Comparison of ENCODE assay signal across 10 cellular contexts in the genomic region with DNA sequence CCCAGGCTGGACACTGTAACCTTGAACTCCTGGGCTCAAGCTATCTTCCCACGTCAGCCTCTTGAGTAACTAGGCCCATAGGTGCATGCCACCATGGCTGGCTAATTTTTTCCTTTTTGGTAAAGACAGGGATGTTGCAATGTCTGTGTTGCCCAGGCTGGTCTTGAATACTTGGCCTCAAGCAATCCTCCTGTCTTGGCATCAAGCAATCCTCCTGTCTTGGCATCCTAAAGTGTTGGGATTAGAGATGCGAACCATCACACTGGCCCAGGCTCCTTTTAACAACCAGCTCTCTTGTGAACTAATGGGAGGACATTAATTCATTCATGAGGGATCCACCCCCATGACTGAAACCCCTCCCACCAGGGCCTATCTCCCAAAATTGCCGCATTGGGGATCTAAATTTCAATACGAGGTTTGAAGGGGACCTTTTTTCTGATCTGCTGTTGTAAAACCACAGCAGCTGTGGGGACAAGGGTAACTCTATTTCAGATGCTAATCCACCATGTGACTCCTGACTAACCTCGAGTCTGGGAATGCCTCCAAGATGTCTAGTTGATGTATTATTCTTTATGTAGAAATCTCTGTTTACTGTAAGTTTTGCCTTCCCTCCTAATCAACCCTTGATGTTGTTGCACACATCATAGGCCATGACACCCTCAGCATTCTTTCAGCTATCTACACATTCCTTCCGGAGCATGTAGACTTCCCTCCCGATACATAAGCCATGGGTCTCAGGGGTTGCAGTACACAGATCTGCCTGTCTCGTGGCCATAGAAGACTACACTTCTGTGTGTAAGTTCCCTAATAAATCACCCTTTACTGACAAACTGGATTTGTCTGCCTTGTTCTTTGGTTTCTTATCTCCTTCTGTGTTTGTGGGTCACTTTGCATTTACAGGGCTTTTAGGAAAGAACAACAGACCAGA. TPM values are rescaled to one million over a fixed set of nuclear protein-coding genes. Genes with fewer than 3 reads are reported as not detected.
DNase-seq lines count a peak whose midpoint lies in the region; TF ChIP-seq lines count a peak whose summit lies in the region.
"Had no signal": no experiment of that assay in that cellular context is flagged by ENCODE, and none has a peak within 500 bp of the region (broad histone marks: within the 10 kb centered on the region; RNA-seq: fewer than 3 reads in every experiment).

No MANE protein-coding gene starts in this region.

- H2AFZ ChIP-seq in neural progenitor cell (replicated peaks): no peak overlapping the region

- no peaks in the 10 kb centered on the region for H3K36me3 ChIP-seq in SK-N-MC (ENCODE audit: insufficient read depth, low read length)
- H3K36me3 ChIP-seq in neural progenitor cell: no peaks in the 10 kb centered on the region

- H3K4me3 ChIP-seq in SK-N-MC (peak overlapping the region; percentile 25), fibroblast of pulmonary artery (replicated peaks; ENCODE audit: low read depth, low read length) (peak overlapping the region; percentile 31), neural progenitor cell (no peak overlapping the region)

- no peaks in the 10 kb centered on the region for H3K27me3 ChIP-seq in neural progenitor cell

- H3K27ac Mint-ChIP-seq in osteocyte (ENCODE audit: unreplicated experiment): peak overlapping the region; percentile 82
- no peak overlapping the region for H3K27ac Mint-ChIP-seq in neural progenitor cell
- H3K27ac Mint-ChIP-seq: effector memory CD8-positive, alpha-beta T cell had no signal

- no peaks in the 10 kb centered on the region for H3K79me2 ChIP-seq in neural progenitor cell (ENCODE audit: low read depth)

- TF ChIP-seq CTCF in fibroblast of pulmonary artery (IDR thresholded peaks at IDR 0.05; ENCODE audit: low read length, missing control alignments) (no peak), osteocyte (IDR thresholded peaks at IDR 0.05) (no peak), neural progenitor cell (IDR thresholded peaks at IDR 0.05) (no peak)

- H3K27ac ChIP-seq in SK-N-MC: peak overlapping the region; percentile 91
- no peak overlapping the region for H3K27ac ChIP-seq in neural progenitor cell

- no peaks in the 10 kb centered on the region for H3K4me1 ChIP-seq in neural progenitor cell

- peaks cover 14% of the 10 kb centered on the region for H3K9me3 Mint-ChIP-seq in osteocyte (ENCODE audit: unreplicated experiment)
- H3K9me3 Mint-ChIP-seq in neural progenitor cell: peaks cover 20% of the 10 kb centered on the region
- H3K9me3 Mint-ChIP-seq: effector memory CD8-positive, alpha-beta T cell had no signal

- intact Hi-C loops in posterior vena cava (cut with DNase I): loop anchor here in 1 of 2 donors (2.0 kb wide), 1 partner anchor 86 kb away; the partner anchor contains the start of gene B9D1

- H3K9me3 ChIP-seq in SK-N-MC (ENCODE audit: low read depth, low read length) (no peaks in the 10 kb centered on the region), neural progenitor cell (ENCODE audit: low read depth) (peaks cover 7% of the 10 kb centered on the region)

- H3K4me3 Mint-ChIP-seq in osteocyte (ENCODE audit: unreplicated experiment) (no peak overlapping the region), neural progenitor cell (no peak overlapping the region)
- H3K4me3 Mint-ChIP-seq: effector memory CD8-positive, alpha-beta T cell had no signal

- H3K9ac ChIP-seq in SK-N-MC (ENCODE audit: insufficient read length) (peak overlapping the region; percentile 52), neural progenitor cell (no peak overlapping the region)

- H3F3A ChIP-seq in neural progenitor cell (ENCODE audit: low read depth): no peaks in the 10 kb centered on the region

- no peaks in the 10 kb centered on the region for H4K20me1 ChIP-seq in neural progenitor cell (ENCODE audit: low read depth)

- peak; percentile 85 for DNase-seq in COLO829 (ENCODE audit: low spot score)
- peak; percentile 14 for DNase-seq in SK-N-MC (ENCODE audit: low read depth, low spot score)
- peak; percentile 99 for DNase-seq in fibroblast of pulmonary artery (ENCODE audit: low read depth)
- no peak for DNase-seq in osteocyte (ENCODE audit: extremely low spot score, unreplicated experiment)
- DNase-seq in GM19238 (ENCODE audit: insufficient read length, low spot score): no peak
- no peak for DNase-seq in stimulated activated CD4-positive, alpha-beta T cell treated with anti-CD3 and anti-CD28 coated beads, Interleukin-15, amount 100 ng/mL, for 24 hours
- no peak for DNase-seq in posterior vena cava (ENCODE audit: low spot score)
- DNase-seq in neural progenitor cell (ENCODE audit: low spot score): no peak
- DNase-seq: effector memory CD8-positive, alpha-beta T cell; NCI-H2029 had no signal

- H3K4me2 ChIP-seq in neural progenitor cell: no peak overlapping the region

- H3K36me3 Mint-ChIP-seq in osteocyte (ENCODE audit: unreplicated experiment) (peaks cover 2% of the 10 kb centered on the region), neural progenitor cell (no peaks in the 10 kb centered on the region)

- peaks cover 11% of the 10 kb centered on the region for H3K27me3 Mint-ChIP-seq in osteocyte (ENCODE audit: unreplicated experiment)
- H3K27me3 Mint-ChIP-seq in neural progenitor cell (ENCODE audit: insufficient read depth, low read depth): peaks cover 2% of the 10 kb centered on the region

- H3K4me1 Mint-ChIP-seq in osteocyte (ENCODE audit: unreplicated experiment) (peaks cover 20% of the 10 kb centered on the region), neural progenitor cell (peaks cover 11% of the 10 kb centered on the region)

RNA-seq across cellular contexts. Expression of gene RNF112, which starts 37.6 kb away (rescaled TPM):
- total RNA-seq in osteocyte (0.39 and 0.89 TPM in 2 replicates), posterior vena cava (10 to 100 TPM in 1 of 2 donors, 1 to 10 TPM in 1; 8.4 to 12.6 TPM), neural progenitor cell (ENCODE audit: low replicate concordance) (0.86 and 1.8 TPM in 2 replicates)

Comparison
In these comparisons a context has a peak if more than half of its experiments do, and no peak if none do; other contexts are left out.
1. DNase-seq: peak in COLO829 (single experiment), SK-N-MC (single experiment) and fibroblast of pulmonary artery (single experiment); none in osteocyte (single experiment), GM19238 (single experiment), stimulated activated CD4-positive, alpha-beta T cell treated with anti-CD3 and anti-CD28 coated beads, Interleukin-15, amount 100 ng/mL, for 24 hours (single experiment), posterior vena cava (single experiment) and neural progenitor cell (single experiment).